Comparison of ENCODE assay signal across 8 cellular contexts in the genomic region with DNA sequence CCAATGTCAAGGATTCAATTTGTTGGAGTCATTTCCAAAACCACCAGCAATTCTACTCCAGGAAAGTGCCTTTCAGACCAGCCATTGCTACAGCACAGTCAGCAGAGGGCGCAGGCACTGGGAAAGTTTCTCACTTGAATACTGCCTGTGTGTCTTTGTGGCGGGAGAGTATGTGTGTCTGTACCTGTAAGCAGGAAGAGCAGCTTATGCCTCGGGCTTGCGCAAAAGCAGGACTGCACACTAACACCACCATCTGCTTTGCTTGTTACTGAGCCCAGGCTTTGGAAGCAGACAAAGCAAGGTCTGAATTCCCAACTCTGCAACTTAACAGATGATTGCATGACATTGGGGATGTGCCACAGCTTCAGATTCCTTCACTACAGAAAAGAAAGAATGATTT. TPM values are rescaled to one million over a fixed set of nuclear protein-coding genes. Genes with fewer than 3 reads are reported as not detected.
DNase-seq lines count a peak whose midpoint lies in the region; ATAC-seq and TF ChIP-seq lines count a peak whose summit lies in the region.

No MANE protein-coding gene starts in this region.

- no peak overlapping the region for H3K4me3 Mint-ChIP-seq in activated T-helper 17 cell treated with anti-CD3 and anti-CD28 coated beads, Interleukin-2, amount 50 U/mL, for 72 hours

- no peak overlapping the region for H3K4me2 ChIP-seq in osteoblast (ENCODE audit: insufficient read depth, low read length)

- H3K79me2 ChIP-seq in osteoblast (ENCODE audit: insufficient read depth, low read length) = no peaks in the 10 kb centered on the region

- peaks cover 4% of the 10 kb centered on the region for H3K4me1 Mint-ChIP-seq in activated T-helper 17 cell treated with anti-CD3 and anti-CD28 coated beads, Interleukin-2, amount 50 U/mL, for 72 hours

- no peaks in the 10 kb centered on the region for H3K4me1 ChIP-seq in osteoblast (ENCODE audit: insufficient read depth, low read length)

- DNase-seq in Caki2 (ENCODE audit: low read depth) (peak; percentile 81), MG63 (peak; percentile 74), RPMI7951 (ENCODE audit: low read depth) (peak; percentile 53), foreskin fibroblast (peak; percentile 45 to 81), osteoblast (ENCODE audit: insufficient read length, low spot score, missing footprints) (peak; percentile 82), ureter (ENCODE audit: low spot score) (peak; percentile 82)

- H3K27me3 ChIP-seq in MG63 (peaks cover 6% of the 10 kb centered on the region; the same call in 1 of the 2 replicates), osteoblast (ENCODE audit: insufficient read depth, low read length) (peaks cover 41% of the 10 kb centered on the region)

- no peak overlapping the region for H3K27ac Mint-ChIP-seq in activated T-helper 17 cell treated with anti-CD3 and anti-CD28 coated beads, Interleukin-2, amount 50 U/mL, for 72 hours

- H3K36me3 ChIP-seq in MG63 = no peaks in the 10 kb centered on the region
- H3K36me3 ChIP-seq in osteoblast (ENCODE audit: insufficient read depth, low read length) = no peaks in the 10 kb centered on the region

- in situ Hi-C loops in Caki2 (cut with HindIII; ENCODE audit: low pct_unique_long_range_greater_than_20kb, low sequenced_read_pairs) = no loop called here

- H2AFZ ChIP-seq in osteoblast (ENCODE audit: low read length) = no peak overlapping the region

- no peaks in the 10 kb centered on the region for H3K9me3 Mint-ChIP-seq in activated T-helper 17 cell treated with anti-CD3 and anti-CD28 coated beads, Interleukin-2, amount 50 U/mL, for 72 hours

- peaks cover 10% of the 10 kb centered on the region for H3K27me3 Mint-ChIP-seq in activated T-helper 17 cell treated with anti-CD3 and anti-CD28 coated beads, Interleukin-2, amount 50 U/mL, for 72 hours

- ATAC-seq in GM21529 (IDR thresholded peaks at IDR 0.05; ENCODE audit: unreplicated experiment) = peak; percentile 76
- ATAC-seq in activated T-helper 17 cell treated with anti-CD3 and anti-CD28 coated beads, Interleukin-2, amount 50 U/mL, for 72 hours (replicated peaks) = peak; percentile 97

- TF ChIP-seq CTCF in foreskin fibroblast (IDR thresholded peaks at IDR 0.05; ENCODE audit: low read depth, low read length) = peak; percentile 97
- peak; percentile 93 for TF ChIP-seq CTCF in osteoblast (IDR thresholded peaks at IDR 0.05; ENCODE audit: extremely low read depth, low read depth, low read length)

- H3K36me3 Mint-ChIP-seq in activated T-helper 17 cell treated with anti-CD3 and anti-CD28 coated beads, Interleukin-2, amount 50 U/mL, for 72 hours (ENCODE audit: low read depth) = no peaks in the 10 kb centered on the region

- H3K4me3 ChIP-seq in MG63 = no peak overlapping the region
- H3K4me3 ChIP-seq in foreskin fibroblast (ENCODE audit: low read depth in 1 of 2, low read length in 2 of 2) = no peak overlapping the region
- no peak overlapping the region for H3K4me3 ChIP-seq in osteoblast (ENCODE audit: insufficient read depth, low read length)

- H3K27ac ChIP-seq in osteoblast (ENCODE audit: low read depth, low read length) = no peak overlapping the region

- no peaks in the 10 kb centered on the region for H4K20me1 ChIP-seq in osteoblast (ENCODE audit: insufficient read depth, low read length)

- H3K9me3 ChIP-seq in MG63 (peaks cover 5% of the 10 kb centered on the region; the same call in 1 of the 2 replicates), osteoblast (ENCODE audit: low read depth, low read length) (no peaks in the 10 kb centered on the region)

RNA-seq across cellular contexts. Expression of gene CTSE, which starts 7.0 kb away (rescaled TPM):
- 0.54 TPM in 1 of 2 replicates, not detected in the other for total RNA-seq in Caki2 (2014; rRNA removed; shearing (Covaris generic); ENCODE audit: low replicate concordance)
- not detected in 2 replicates for total RNA-seq in MG63 (2014; rRNA removed; shearing (Covaris generic); ENCODE audit: low replicate concordance)
- 0.60 TPM in 1 of 2 replicates, not detected in the other for total RNA-seq in RPMI7951 (2014; rRNA removed; shearing (Covaris generic))
- total RNA-seq in activated T-helper 17 cell treated with anti-CD3 and anti-CD28 coated beads, Interleukin-2, amount 50 U/mL, for 72 hours = not detected
- total RNA-seq in osteoblast = not detected in 2 replicates
- 25.3 TPM for total RNA-seq in ureter

RNA-seq across cellular contexts. Expression of gene RHEX, which starts 22.3 kb away (rescaled TPM):
- 0.14 and 1.1 TPM in 2 replicates for total RNA-seq in Caki2 (2014; rRNA removed; shearing (Covaris generic); ENCODE audit: low replicate concordance)
- total RNA-seq in MG63 (2014; rRNA removed; shearing (Covaris generic); ENCODE audit: low replicate concordance) = not detected in 2 replicates
- total RNA-seq in RPMI7951 (2014; rRNA removed; shearing (Covaris generic)) = not detected in 2 replicates
- total RNA-seq in activated T-helper 17 cell treated with anti-CD3 and anti-CD28 coated beads, Interleukin-2, amount 50 U/mL, for 72 hours = not detected
- not detected in 2 replicates for total RNA-seq in osteoblast
- 27.1 TPM for total RNA-seq in ureter

RNA-seq across cellular contexts. Expression of gene RAB7B, which starts 27.5 kb away (rescaled TPM):
- 1.1 and 1.4 TPM in 2 replicates for total RNA-seq in Caki2 (2014; rRNA removed; shearing (Covaris generic); ENCODE audit: low replicate concordance)
- 17.5 and 25.7 TPM in 2 replicates for total RNA-seq in MG63 (2014; rRNA removed; shearing (Covaris generic); ENCODE audit: low replicate concordance)
- 0.96 and 0.98 TPM in 2 replicates for total RNA-seq in RPMI7951 (2014; rRNA removed; shearing (Covaris generic))
- not detected for total RNA-seq in activated T-helper 17 cell treated with anti-CD3 and anti-CD28 coated beads, Interleukin-2, amount 50 U/mL, for 72 hours
- total RNA-seq in osteoblast (7.6 and 7.7 TPM in 2 replicates), ureter (11.7 TPM)

Comparison
In these comparisons a context has a peak if more than half of its experiments do, and no peak if none do; other contexts are left out.
1. RNA of gene CTSE, which starts 7.0 kb away (total RNA-seq): 25.3 TPM in ureter (single experiment); 0.60 TPM in RPMI7951, 0.54 TPM in Caki2, not detected in MG63, not detected in activated T-helper 17 cell treated with anti-CD3 and anti-CD28 coated beads, Interleukin-2, amount 50 U/mL, for 72 hours and not detected in osteoblast; every median in the first group is over 10 times any median in the second.
2. RNA of gene RHEX, which starts 22.3 kb away (total RNA-seq): 27.1 TPM in ureter (single experiment); 0.14 to 1.1 TPM in Caki2, not detected in activated T-helper 17 cell treated with anti-CD3 and anti-CD28 coated beads, Interleukin-2, amount 50 U/mL, for 72 hours, not detected in MG63, not detected in RPMI7951 and not detected in osteoblast; every median in the first group is over 10 times any median in the second.
3. Peak in every context shown above with its lines, with median percentiles within 50 percentile points of each other: DNase-seq.